In the genomic region with DNA sequence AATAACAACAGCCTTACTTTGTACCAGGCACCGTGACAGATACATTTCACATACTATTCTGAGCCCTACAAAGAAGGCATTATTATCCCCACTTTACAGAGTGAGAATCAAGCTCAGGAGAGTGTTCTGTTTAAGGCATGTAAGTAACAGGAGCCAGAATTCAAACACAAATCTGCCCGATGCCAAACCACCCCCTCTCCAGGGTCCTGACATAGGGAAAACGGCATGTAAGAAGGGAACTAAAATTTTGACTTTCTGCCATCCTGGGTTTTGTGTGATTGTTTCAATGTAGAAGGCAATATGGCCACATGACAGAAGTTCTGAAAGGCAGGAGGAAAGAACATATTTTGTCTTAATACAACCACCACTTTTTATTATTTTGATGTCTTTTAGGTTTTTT, we compare ENCODE assay signal across 21 cellular contexts. TPM values are rescaled to one million over a fixed set of nuclear protein-coding genes. Genes with fewer than 3 reads are reported as not detected.
DNase-seq lines count a peak whose midpoint lies in the region; ATAC-seq and TF ChIP-seq lines count a peak whose summit lies in the region.
"Had no signal": no experiment of that assay in that cellular context is flagged by ENCODE, and none has a peak within 500 bp of the region (broad histone marks: within the 10 kb centered on the region; RNA-seq: fewer than 3 reads in every experiment).

No MANE protein-coding gene starts in this region.

- no peak for TF ChIP-seq RAD21 in SK-N-SH (IDR thresholded peaks at IDR 0.05; ENCODE audit: low read length)

- DNase-seq in SK-N-SH (no peak), astrocyte of the hippocampus (ENCODE audit: low read depth, low spot score) (peak; percentile 3), pons (ENCODE audit: low spot score) (peak; percentile 26), DMS53 (lab: John Stamatoyannopoulos, UW) (no peak), tibial artery (no peak)
- DNase-seq: Caco-2; CD4-positive, CD25-positive, alpha-beta regulatory T cell; CD8-positive, alpha-beta T cell; DMS153; DMS79; EL; GDM1; H9; HFFc6 had no signal

- ATAC-seq in SK-N-SH treated with all-trans-retinoic acid at 6 μM for 48 hours = no peak
- ATAC-seq: CD8-positive, alpha-beta T cell; GM23338; HCT116 had no signal

- H4K20me1 ChIP-seq in SK-N-SH (ENCODE audit: insufficient read depth) = no peaks in the 10 kb centered on the region

- H3K9ac ChIP-seq in SK-N-SH = no peak overlapping the region
- H3K9ac ChIP-seq: BLaER1 had no signal

- CTCF ChIA-PET in SK-N-SH (lab: Yijun Ruan, JAX) = interaction anchor here (1.4 kb wide), 1 partner anchor 52 kb away, joined by 4 read pairs; no protein-coding TSS in a partner anchor

- no peak for TF ChIP-seq CTCF in SK-N-SH (IDR thresholded peaks at IDR 0.05)
- no peak for TF ChIP-seq CTCF in tibial artery (IDR thresholded peaks at IDR 0.05)

- TF ChIP-seq EP300 in SK-N-SH (IDR thresholded peaks at IDR 0.05; ENCODE audit: borderline replicate concordance in 1 of 2, low read depth in 1 of 2, low read length in 1 of 2) = no peak

- no peaks in the 10 kb centered on the region for H3K9me2 ChIP-seq in SK-N-SH

- H3K27ac ChIP-seq in SK-N-SH (ENCODE audit: low read depth in 2 of 2, low read length in 1 of 2) = no peak overlapping the region
- H3K27ac ChIP-seq in tibial artery = no peak overlapping the region
- H3K27ac ChIP-seq: 22Rv1, BLaER1, C4-2B had no signal

- H3K9me3 ChIP-seq in SK-N-SH = no peaks in the 10 kb centered on the region
- H3K9me3 ChIP-seq in tibial artery = no peaks in the 10 kb centered on the region
- H3K9me3 ChIP-seq: BLaER1, Caco-2 had no signal

- 70% methylated on average over 3 of the region's 3 CpGs for WGBS in SK-N-SH (ENCODE audit: low lambda C conversion rate)

- H2AFZ ChIP-seq in SK-N-SH (ENCODE audit: low read depth) = no peak overlapping the region
- H2AFZ ChIP-seq: GM23338 had no signal

- intact Hi-C loops in tibial artery (cut with DNase I; ENCODE audit: low total_unique reads) = loop anchor here (10.0 kb wide), 1 partner anchor 52 kb away; a partner anchor contains a TSS

- H3K4me2 ChIP-seq in SK-N-SH = no peak overlapping the region
- H3K4me2 ChIP-seq: BLaER1, GM23338 had no signal

- H3K4me1 ChIP-seq in SK-N-SH (ENCODE audit: control insufficient read depth in 1 of 2, insufficient read depth in 2 of 2, low read depth in 1 of 2, low read length in 1 of 2) (peaks cover 0 to 7% of the 10 kb centered on the region in 2 experiments; a peak in 1 of 4 replicates), tibial artery (peaks cover 0 to 13% (median 7%) of the 10 kb centered on the region in 4 donors)

- H3K79me2 ChIP-seq in SK-N-SH (ENCODE audit: insufficient read depth) = no peaks in the 10 kb centered on the region

- POLR2A ChIA-PET in SK-N-SH (lab: Yijun Ruan, JAX) = no interaction called here

- H3K4me3 ChIP-seq in SK-N-SH (ENCODE audit: low read depth in 2 of 2, low read length in 1 of 2) = no peak overlapping the region
- H3K4me3 ChIP-seq in tibial artery = no peak overlapping the region
- H3K4me3 ChIP-seq: BLaER1, GM23338 had no signal

- H3K36me3 ChIP-seq in SK-N-SH (replicated peaks in 1 of 2; ENCODE audit: control insufficient read depth in 1 of 2, insufficient read depth in 2 of 2, low read length in 1 of 2) (peaks cover 9 to 23% of the 10 kb centered on the region in 2 experiments), tibial artery (peaks cover 34 to 68% (median 45%) of the 10 kb centered on the region in 3 donors)

- no peaks in the 10 kb centered on the region for H3F3A ChIP-seq in SK-N-SH (replicated peaks; ENCODE audit: insufficient read depth)

- H3K27me3 ChIP-seq in SK-N-SH (ENCODE audit: insufficient read depth) = no peaks in the 10 kb centered on the region
- H3K27me3 ChIP-seq in tibial artery = no peaks in the 10 kb centered on the region
- H3K27me3 ChIP-seq: BLaER1 had no signal

TF ChIP-seq in SK-N-SH, 30 proteins besides CTCF, POLR2A, EP300 and RAD21:
- TF ChIP-seq, protein P1, sequence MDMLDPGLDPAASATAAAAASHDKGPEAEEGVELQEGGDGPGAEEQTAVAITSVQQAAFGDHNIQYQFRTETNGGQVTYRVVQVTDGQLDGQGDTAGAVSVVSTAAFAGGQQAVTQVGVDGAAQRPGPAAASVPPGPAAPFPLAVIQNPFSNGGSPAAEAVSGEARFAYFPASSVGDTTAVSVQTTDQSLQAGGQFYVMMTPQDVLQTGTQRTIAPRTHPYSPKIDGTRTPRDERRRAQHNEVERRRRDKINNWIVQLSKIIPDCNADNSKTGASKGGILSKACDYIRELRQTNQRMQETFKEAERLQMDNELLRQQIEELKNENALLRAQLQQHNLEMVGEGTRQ (IDR thresholded peaks at IDR 0.05; ENCODE audit: borderline replicate concordance, low read depth, low read length) = no peak
- TF ChIP-seq, protein P2, sequence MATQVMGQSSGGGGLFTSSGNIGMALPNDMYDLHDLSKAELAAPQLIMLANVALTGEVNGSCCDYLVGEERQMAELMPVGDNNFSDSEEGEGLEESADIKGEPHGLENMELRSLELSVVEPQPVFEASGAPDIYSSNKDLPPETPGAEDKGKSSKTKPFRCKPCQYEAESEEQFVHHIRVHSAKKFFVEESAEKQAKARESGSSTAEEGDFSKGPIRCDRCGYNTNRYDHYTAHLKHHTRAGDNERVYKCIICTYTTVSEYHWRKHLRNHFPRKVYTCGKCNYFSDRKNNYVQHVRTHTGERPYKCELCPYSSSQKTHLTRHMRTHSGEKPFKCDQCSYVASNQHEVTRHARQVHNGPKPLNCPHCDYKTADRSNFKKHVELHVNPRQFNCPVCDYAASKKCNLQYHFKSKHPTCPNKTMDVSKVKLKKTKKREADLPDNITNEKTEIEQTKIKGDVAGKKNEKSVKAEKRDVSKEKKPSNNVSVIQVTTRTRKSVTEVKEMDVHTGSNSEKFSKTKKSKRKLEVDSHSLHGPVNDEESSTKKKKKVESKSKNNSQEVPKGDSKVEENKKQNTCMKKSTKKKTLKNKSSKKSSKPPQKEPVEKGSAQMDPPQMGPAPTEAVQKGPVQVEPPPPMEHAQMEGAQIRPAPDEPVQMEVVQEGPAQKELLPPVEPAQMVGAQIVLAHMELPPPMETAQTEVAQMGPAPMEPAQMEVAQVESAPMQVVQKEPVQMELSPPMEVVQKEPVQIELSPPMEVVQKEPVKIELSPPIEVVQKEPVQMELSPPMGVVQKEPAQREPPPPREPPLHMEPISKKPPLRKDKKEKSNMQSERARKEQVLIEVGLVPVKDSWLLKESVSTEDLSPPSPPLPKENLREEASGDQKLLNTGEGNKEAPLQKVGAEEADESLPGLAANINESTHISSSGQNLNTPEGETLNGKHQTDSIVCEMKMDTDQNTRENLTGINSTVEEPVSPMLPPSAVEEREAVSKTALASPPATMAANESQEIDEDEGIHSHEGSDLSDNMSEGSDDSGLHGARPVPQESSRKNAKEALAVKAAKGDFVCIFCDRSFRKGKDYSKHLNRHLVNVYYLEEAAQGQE (IDR thresholded peaks at IDR 0.05; ENCODE audit: low read depth, low read length) = 0 out of 2 replicates have a peak, but pooled peaks have one; percentile 28

TF ChIP-seq in SK-N-SH treated with all-trans-retinoic acid at 6 μM for 48 hours, 23 proteins besides CTCF, POLR2A, EP300 and RAD21 (continues in another document):
- TF ChIP-seq SNAI2 (CRISPR knock-in tag; IDR thresholded peaks at IDR 0.05) = no peak
- TF ChIP-seq, protein P3, sequence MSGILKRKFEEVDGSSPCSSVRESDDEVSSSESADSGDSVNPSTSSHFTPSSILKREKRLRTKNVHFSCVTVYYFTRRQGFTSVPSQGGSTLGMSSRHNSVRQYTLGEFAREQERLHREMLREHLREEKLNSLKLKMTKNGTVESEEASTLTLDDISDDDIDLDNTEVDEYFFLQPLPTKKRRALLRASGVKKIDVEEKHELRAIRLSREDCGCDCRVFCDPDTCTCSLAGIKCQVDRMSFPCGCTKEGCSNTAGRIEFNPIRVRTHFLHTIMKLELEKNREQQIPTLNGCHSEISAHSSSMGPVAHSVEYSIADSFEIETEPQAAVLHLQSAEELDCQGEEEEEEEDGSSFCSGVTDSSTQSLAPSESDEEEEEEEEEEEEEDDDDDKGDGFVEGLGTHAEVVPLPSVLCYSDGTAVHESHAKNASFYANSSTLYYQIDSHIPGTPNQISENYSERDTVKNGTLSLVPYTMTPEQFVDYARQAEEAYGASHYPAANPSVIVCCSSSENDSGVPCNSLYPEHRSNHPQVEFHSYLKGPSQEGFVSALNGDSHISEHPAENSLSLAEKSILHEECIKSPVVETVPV (CRISPR knock-in tag; IDR thresholded peaks at IDR 0.05) = no peak
- TF ChIP-seq ZNF565 (CRISPR knock-in tag; conservative IDR thresholded peaks at IDR 0.05; ENCODE audit: low read depth) = no peak
- no peak for TF ChIP-seq GLIS3 (CRISPR knock-in tag; IDR thresholded peaks at IDR 0.05)
- no peak for TF ChIP-seq TCF4 (CRISPR knock-in tag; IDR thresholded peaks at IDR 0.05; ENCODE audit: borderline replicate concordance)

RNA-seq across cellular contexts. Expression of a gene that starts 5.5 kb away (rescaled TPM):
- 31.9 and 35.2 TPM in 2 replicates for polyA plus RNA-seq in SK-N-SH (2012; rRNA removed)
- 40.6 and 41.0 TPM in 2 replicates for polyA plus RNA-seq in SK-N-SH (2012; cell fraction: cytosol; rRNA removed)
- 16.1 and 29.8 TPM in 2 replicates for polyA plus RNA-seq in SK-N-SH (2012; cell fraction: nucleus; rRNA removed)

RNA-seq across cellular contexts. Expression of a gene that starts 37.4 kb away (rescaled TPM):
- polyA plus RNA-seq in SK-N-SH (2012; rRNA removed) = 28.2 and 36.5 TPM in 2 replicates
- polyA plus RNA-seq in SK-N-SH (2012; cell fraction: cytosol; rRNA removed) = 23.6 and 33.6 TPM in 2 replicates
- 30.5 and 34.3 TPM in 2 replicates for polyA plus RNA-seq in SK-N-SH (2012; cell fraction: nucleus; rRNA removed)

RNA-seq across cellular contexts. Expression of a gene that starts 50.5 kb away (rescaled TPM):
- polyA plus RNA-seq in SK-N-SH (2012; rRNA removed) = not detected in 2 replicates
- polyA plus RNA-seq in SK-N-SH (2012; cell fraction: cytosol; rRNA removed) = not detected in 2 replicates
- 0.01 TPM in 1 of 2 replicates, not detected in the other for polyA plus RNA-seq in SK-N-SH (2012; cell fraction: nucleus; rRNA removed)
- polyA plus RNA-seq: AG04450, GM23338 had no signal

Comparison
In these comparisons a context has a peak if more than half of its experiments do, and no peak if none do; other contexts are left out.
1. DNase-seq: peak in astrocyte of the hippocampus (single experiment) and pons (single experiment); none in SK-N-SH (single experiment), DMS53 (single experiment) and tibial artery (0 of 2).